ENCODE assay signal across 14 cellular contexts in genomic region chr9:37029304-37029775, GRCh38. TPM values are rescaled to one million over a fixed set of nuclear protein-coding genes. Genes with fewer than 3 reads are reported as not detected.
DNase-seq lines count a peak whose midpoint lies in the region; ATAC-seq and TF ChIP-seq lines count a peak whose summit lies in the region.
"Had no signal": no experiment of that assay in that cellular context is flagged by ENCODE, and none has a peak within 500 bp of the region (broad histone marks: within the 10 kb centered on the region; RNA-seq: fewer than 3 reads in every experiment).

No MANE protein-coding gene starts in this region.

- H3K9me3 ChIP-seq in neural cell (ENCODE audit: low read length) (no peaks in the 10 kb centered on the region), right atrium auricular region (no peaks in the 10 kb centered on the region)
- H3K9me3 ChIP-seq: adrenal gland, heart left ventricle had no signal

- intact Hi-C loops in activated B cell treated with CpG ODN at 0.5 μM for 24 hours (cut with micrococcal nuclease) = loop anchor here (5.0 to 10.0 kb wide), 2 partner anchors 92 to 545 kb away; partner anchors contain the start of gene FBXO10

- peak; percentile 30 for TF ChIP-seq POLR2A in GM18526 (IDR thresholded peaks at IDR 0.05; ENCODE audit: extremely low read depth, insufficient read length)

- DNase-seq in ELF-1 (ENCODE audit: low read depth, low spot score) (peak; percentile 54), activated B cell treated with CpG ODN at 0.5 μM for 24 hours (peak; percentile 50), D341Med (ENCODE audit: low spot score) (no peak), right atrium auricular region (ENCODE audit: low spot score) (no peak), NCI-H2081 treated with DMSO at 0.1 percent for 48 hours (lab: John Stamatoyannopoulos, UW) (no peak)
- DNase-seq: activated CD4-positive, alpha-beta T cell treated with anti-CD3 and anti-CD28 coated beads, Interleukin-2, amount 50 U/mL, for 4 hours; adrenal gland; heart left ventricle; NCI-H1417 treated with DMSO at 0.1 percent for 48 hours had no signal

- TF ChIP-seq CTCF in activated B cell treated with CpG ODN at 0.5 μM for 24 hours (IDR thresholded peaks at IDR 0.05) (no peak), neural cell (IDR thresholded peaks at IDR 0.05; ENCODE audit: poor library complexity, severe bottlenecking) (no peak), right atrium auricular region (IDR thresholded peaks at IDR 0.05) (no peak)

- POLR2A ChIA-PET in activated B cell treated with CpG ODN at 0.5 μM for 24 hours (lab: Charles Lee) = interaction anchor here (0.6 to 16.7 kb wide), 21 partner anchors 7 to 479 kb away, joined by 3 to 291 read pairs (median 6); partner anchors contain the start of genes PAX5 and ZCCHC7

- H2AFZ ChIP-seq in neural cell (ENCODE audit: low read depth, low read length) = no peak overlapping the region

- H3K27ac ChIP-seq in neural cell (ENCODE audit: low read length) (no peak overlapping the region), right atrium auricular region (no peak overlapping the region)
- H3K27ac ChIP-seq: adrenal gland, heart left ventricle, HL-60 had no signal

- no peaks in the 10 kb centered on the region for H3K9me2 ChIP-seq in neural cell (ENCODE audit: insufficient read depth, low read length)

- H3K4me2 ChIP-seq in neural cell (ENCODE audit: low read length) = no peak overlapping the region

- H3K27me3 ChIP-seq in neural cell (ENCODE audit: insufficient read depth, low read depth, low read length) = peaks cover 100% of the 10 kb centered on the region
- peaks cover 69 to 94% of the 10 kb centered on the region in 2 donors for H3K27me3 ChIP-seq in right atrium auricular region

- no peaks in the 10 kb centered on the region for H3K27me3 Mint-ChIP-seq in activated B cell treated with CpG ODN at 0.5 μM for 24 hours

- H3K9me3 Mint-ChIP-seq in activated B cell treated with CpG ODN at 0.5 μM for 24 hours = no peaks in the 10 kb centered on the region
- H3K9me3 Mint-ChIP-seq: mesothelial cell of epicardium had no signal

- peaks cover 0 to 56% of the 10 kb centered on the region in 2 donors for H3K4me1 ChIP-seq in right atrium auricular region

- no peak for TF ChIP-seq RAD21 in neural cell (conservative IDR thresholded peaks at IDR 0.05)

- no peak for ATAC-seq in activated B cell treated with CpG ODN at 0.5 μM for 24 hours (ENCODE audit: low read depth)
- ATAC-seq: heart left ventricle had no signal

- H3K36me3 ChIP-seq in neural cell (ENCODE audit: insufficient read depth, low read length) = no peaks in the 10 kb centered on the region
- H3K36me3 ChIP-seq in right atrium auricular region = no peaks in the 10 kb centered on the region
- H3K36me3 ChIP-seq: adrenal gland, heart left ventricle had no signal

- H4K20me1 ChIP-seq in neural cell (ENCODE audit: insufficient read depth) = no peaks in the 10 kb centered on the region

- H3F3A ChIP-seq in neural cell (ENCODE audit: insufficient read depth, low read length, poor library complexity, severe bottlenecking) = no peaks in the 10 kb centered on the region

- H3K4me3 ChIP-seq in neural cell (ENCODE audit: low read length) = peak overlapping the region; percentile 16
- H3K4me3 ChIP-seq in right atrium auricular region = no peak overlapping the region
- H3K4me3 ChIP-seq: adrenal gland had no signal

- CTCF ChIA-PET in activated B cell treated with CpG ODN at 0.5 μM for 24 hours (lab: Charles Lee) = interaction anchor here (0.9 to 3.4 kb wide), 6 partner anchors 10 to 382 kb away, joined by 3 to 15 read pairs (median 3); no protein-coding TSS in a partner anchor

- H3K4me3 Mint-ChIP-seq in activated B cell treated with CpG ODN at 0.5 μM for 24 hours = peak overlapping the region; percentile 90
- H3K4me3 Mint-ChIP-seq: mesothelial cell of epicardium had no signal

- no peak overlapping the region for H3K9ac ChIP-seq in neural cell (ENCODE audit: low read length)

- H3K79me2 ChIP-seq in neural cell (replicated peaks; ENCODE audit: insufficient read depth, low read length) = no peaks in the 10 kb centered on the region

- peaks cover 64% of the 10 kb centered on the region for H3K4me1 Mint-ChIP-seq in activated B cell treated with CpG ODN at 0.5 μM for 24 hours

- peak overlapping the region; percentile 96 for H3K27ac Mint-ChIP-seq in activated B cell treated with CpG ODN at 0.5 μM for 24 hours
- H3K27ac Mint-ChIP-seq: mesothelial cell of epicardium had no signal

- TF ChIP-seq EP300 in neural cell (conservative IDR thresholded peaks at IDR 0.05; ENCODE audit: poor library complexity, severe bottlenecking) = no peak

- H3K36me3 Mint-ChIP-seq in activated B cell treated with CpG ODN at 0.5 μM for 24 hours (ENCODE audit: low read depth) = peaks cover 62% of the 10 kb centered on the region

TF ChIP-seq in neural cell, 6 proteins besides CTCF, POLR2A, EP300 and RAD21:
- no peak for TF ChIP-seq REST (IDR thresholded peaks at IDR 0.05; ENCODE audit: borderline replicate concordance)
- no peak for TF ChIP-seq TAF1 (IDR thresholded peaks at IDR 0.05; ENCODE audit: low read depth)
- no peak for TF ChIP-seq SMC3 (conservative IDR thresholded peaks at IDR 0.05; ENCODE audit: poor library complexity)
- TF ChIP-seq POLR2AphosphoS5 (IDR thresholded peaks at IDR 0.05) = no peak
- no peak for TF ChIP-seq EZH2 (IDR thresholded peaks at IDR 0.05; ENCODE audit: borderline replicate concordance, insufficient read depth, low read length, poor library complexity, severe bottlenecking)

RNA-seq across cellular contexts. Expression of gene PAX5, which starts 4.7 kb away (rescaled TPM):
- total RNA-seq in activated B cell treated with CpG ODN at 0.5 μM for 24 hours = 580 and 619 TPM in 2 replicates
- not detected in 2 replicates for polyA plus RNA-seq in neural cell
- not detected in 2 replicates for polyA minus RNA-seq in neural cell
- under 1 TPM in 1 of 2 donors, not detected in 1; 0.59 TPM for total RNA-seq in right atrium auricular region
- total RNA-seq: mesothelial cell of epicardium, skeletal muscle tissue had no signal

Comparison
In these comparisons a context has a peak if more than half of its experiments do, and no peak if none do; other contexts are left out.
1. DNase-seq: peak in ELF-1 (single experiment) and activated B cell treated with CpG ODN at 0.5 μM for 24 hours (single experiment); none in D341Med (single experiment), right atrium auricular region (single experiment) and NCI-H2081 treated with DMSO at 0.1 percent for 48 hours (single experiment).
2. RNA of gene PAX5, which starts 4.7 kb away (total RNA-seq): 580 to 619 TPM in activated B cell treated with CpG ODN at 0.5 μM for 24 hours; 0.59 TPM in right atrium auricular region; every median in the first group is over 100 times any median in the second.